31 cellular contexts compared by ENCODE assay signal in genomic region chr7:143018931-143019330, GRCh38. TPM values are rescaled to one million over a fixed set of nuclear protein-coding genes. Genes with fewer than 3 reads are reported as not detected.
"Had no signal": no experiment of that assay in that cellular context is flagged by ENCODE, and none has a peak within 500 bp of the region (broad histone marks: within the 10 kb centered on the region; RNA-seq: fewer than 3 reads in every experiment).

No MANE protein-coding gene starts in this region.

- H3K27me3 Mint-ChIP-seq: memory B cell; stimulated activated memory B cell treated with anti-CD40 and anti-IgM and Interleukin-4, amounts not matched to agents 10 μg/mL and 1 μg/mL and 100 μg/mL, for 72 hours had no signal

- DNase-seq: activated CD4-positive, alpha-beta T cell treated with anti-CD3 and anti-CD28 coated beads for 4 hours; activated CD4-positive, alpha-beta T cell treated with anti-CD3 and anti-CD28 coated beads, Interleukin-2, amount 50 U/mL, for 48 hours; activated CD4-positive, CD25-positive, alpha-beta regulatory T cell; activated effector memory CD4-positive, alpha-beta T cell treated with Interleukin-2 at 50 U/mL for 16 hours; activated naive CD4-positive, alpha-beta T cell treated with anti-CD3 and anti-CD28 coated beads for 36 hours; activated naive CD8-positive, alpha-beta T cell treated with anti-CD3 and anti-CD28 coated beads, Interleukin-2, amount 10 ng/mL, durations not matched to agents 7 days and 5 days; activated T-cell treated with anti-CD3 and anti-CD28 coated beads, Interleukin-2, amount 50 U/mL, for 48 hours; amygdala; cerebellar nuclear complex; effector memory CD4-positive, alpha-beta T cell; head of caudate nucleus; hypothalamus; left cardiac atrium; ovary; right lobe of liver; stimulated activated CD4-positive, alpha-beta T cell treated with anti-CD3 and anti-CD28 coated beads, Interleukin-1b, Interleukin-23, amount 100 ng/mL, for 48 hours; T-helper 9 cell; transverse colon; uterus had no signal

- H3K4me3 ChIP-seq: gastroesophageal sphincter, ovary, right lobe of liver, skin epidermis, transverse colon, uterus had no signal

- H3K4me3 Mint-ChIP-seq: activated naive CD4-positive, alpha-beta T cell treated with anti-CD3 and anti-CD28 coated beads for 36 hours; activated naive CD8-positive, alpha-beta T cell treated with anti-CD3 and anti-CD28 coated beads, Interleukin-2, amount 10 ng/mL, durations not matched to agents 7 days and 5 days; dendritic cell treated with granulocyte-macrophage colony-stimulating factor and Interleukin-4, amounts not matched to agents 40 ng/mL and 50 ng/mL, for 4 days; memory B cell; natural killer cell treated with Interleukin-12 subunit alpha and Interleukin-12 subunit beta and Interleukin-15 and Interleukin-18, amount 100 ng/mL, for 72 hours; stimulated activated memory B cell treated with anti-CD40 and anti-IgM and Interleukin-4, amounts not matched to agents 10 μg/mL and 1 μg/mL and 100 μg/mL, for 72 hours had no signal

- H3K27ac ChIP-seq: gastroesophageal sphincter, ovary, right lobe of liver, skin epidermis, transverse colon, uterus had no signal

- H3K9me3 ChIP-seq: gastroesophageal sphincter, ovary, right lobe of liver, transverse colon, uterus had no signal

- H3K27ac Mint-ChIP-seq: activated naive CD4-positive, alpha-beta T cell treated with anti-CD3 and anti-CD28 coated beads for 36 hours; activated naive CD8-positive, alpha-beta T cell treated with anti-CD3 and anti-CD28 coated beads, Interleukin-2, amount 10 ng/mL, durations not matched to agents 7 days and 5 days; dendritic cell treated with granulocyte-macrophage colony-stimulating factor and Interleukin-4, amounts not matched to agents 40 ng/mL and 50 ng/mL, for 4 days; memory B cell; natural killer cell treated with Interleukin-12 subunit alpha and Interleukin-12 subunit beta and Interleukin-15 and Interleukin-18, amount 100 ng/mL, for 72 hours; stimulated activated memory B cell treated with anti-CD40 and anti-IgM and Interleukin-4, amounts not matched to agents 10 μg/mL and 1 μg/mL and 100 μg/mL, for 72 hours had no signal

- H3K9me3 Mint-ChIP-seq: activated naive CD8-positive, alpha-beta T cell treated with anti-CD3 and anti-CD28 coated beads, Interleukin-2, amount 10 ng/mL, durations not matched to agents 7 days and 5 days; natural killer cell treated with Interleukin-12 subunit alpha and Interleukin-12 subunit beta and Interleukin-15 and Interleukin-18, amount 100 ng/mL, for 72 hours had no signal

- H3K27me3 ChIP-seq: gastroesophageal sphincter, ovary, right lobe of liver, transverse colon, uterus had no signal

- H3K36me3 ChIP-seq: gastroesophageal sphincter, ovary, right lobe of liver, transverse colon, uterus had no signal

- H3K36me3 Mint-ChIP-seq: activated naive CD8-positive, alpha-beta T cell treated with anti-CD3 and anti-CD28 coated beads, Interleukin-2, amount 10 ng/mL, durations not matched to agents 7 days and 5 days; natural killer cell treated with Interleukin-12 subunit alpha and Interleukin-12 subunit beta and Interleukin-15 and Interleukin-18, amount 100 ng/mL, for 72 hours had no signal

- H3K4me1 ChIP-seq: right lobe of liver, uterus had no signal

RNA-seq across cellular contexts. Expression of gene OR9A2, which starts 8.0 kb away (rescaled TPM):
- total RNA-seq: activated CD8-positive, alpha-beta memory T cell treated with anti-CD3 and anti-CD28 coated beads for 36 hours; activated naive CD4-positive, alpha-beta T cell treated with anti-CD3 and anti-CD28 coated beads for 36 hours; bronchial epithelial cell; esophagus mucosa; gastroesophageal sphincter; left cardiac atrium; natural killer cell treated with Interleukin-12 subunit alpha and Interleukin-12 subunit beta and Interleukin-15 and Interleukin-18, amount 100 ng/mL, for 72 hours; right lobe of liver; T-helper 1 cell treated with Interleukin-12 subunit alpha and Interleukin-12 subunit beta and Interleukin-4 antibody, amounts not matched to agents 30 ng/mL and 1 ng/mL, for 36 hours; transverse colon had no signal
- polyA plus RNA-seq: liver, ovary had no signal

RNA-seq across cellular contexts. Expression of gene OR6V1, which starts 33.2 kb away (rescaled TPM):
- total RNA-seq: activated CD8-positive, alpha-beta memory T cell treated with anti-CD3 and anti-CD28 coated beads for 36 hours; activated naive CD4-positive, alpha-beta T cell treated with anti-CD3 and anti-CD28 coated beads for 36 hours; activated naive CD8-positive, alpha-beta T cell treated with anti-CD3 and anti-CD28 coated beads, Interleukin-2, amount 10 ng/mL, durations not matched to agents 7 days and 5 days; bronchial epithelial cell; esophagus mucosa; gastroesophageal sphincter; left cardiac atrium; liver; natural killer cell treated with Interleukin-12 subunit alpha and Interleukin-12 subunit beta and Interleukin-15 and Interleukin-18, amount 100 ng/mL, for 72 hours; ovary; right lobe of liver; T-helper 1 cell treated with Interleukin-12 subunit alpha and Interleukin-12 subunit beta and Interleukin-4 antibody, amounts not matched to agents 30 ng/mL and 1 ng/mL, for 36 hours; temporal lobe; transverse colon; uterus had no signal
- polyA plus RNA-seq: liver, ovary had no signal

RNA-seq across cellular contexts. Expression of gene KEL, which starts 56.8 kb away (rescaled TPM):
- total RNA-seq: bronchial epithelial cell; gastroesophageal sphincter; natural killer cell treated with Interleukin-12 subunit alpha and Interleukin-12 subunit beta and Interleukin-15 and Interleukin-18, amount 100 ng/mL, for 72 hours had no signal
